28 cellular contexts compared by ENCODE assay signal in the genomic region with DNA sequence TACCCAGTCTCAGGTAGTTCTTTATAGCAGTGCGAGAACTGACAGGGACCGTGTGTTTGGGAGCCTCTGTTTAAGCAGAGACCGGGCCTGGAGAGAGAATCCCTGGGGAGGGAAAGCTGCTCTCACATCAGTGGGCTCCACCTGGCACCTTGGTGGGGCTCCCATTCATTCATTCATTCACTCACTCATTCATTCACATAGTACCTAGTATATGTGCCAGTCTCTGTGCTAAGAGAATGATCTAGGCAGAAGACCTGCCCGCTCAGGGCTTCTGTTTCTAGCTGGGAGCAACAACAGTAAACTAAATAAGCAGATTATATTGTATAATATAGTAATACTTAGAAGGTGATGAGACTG.
"Had no signal": no experiment of that assay in that cellular context is flagged by ENCODE, and none has a peak within 500 bp of the region (broad histone marks: within the 10 kb centered on the region; RNA-seq: fewer than 3 reads in every experiment).

No MANE protein-coding gene starts in this region.

- ATAC-seq: activated CD8-positive, alpha-beta memory T cell treated with anti-CD3 and anti-CD28 coated beads, Interleukin-2, amount 10 ng/mL, durations not matched to agents 7 days and 5 days; activated CD8-positive, alpha-beta T cell treated with anti-CD3 and anti-CD28 coated beads, Interleukin-2, amount 10 ng/mL, durations not matched to agents 7 days and 5 days; mucosa of descending colon; sciatic nerve; upper lobe of right lung; WTC11 had no signal

- H3K9me3 ChIP-seq: esophagus squamous epithelium, left ventricle myocardium inferior, mucosa of descending colon, neutrophil, stomach, thyroid gland, upper lobe of right lung had no signal

- H3K4me1 Mint-ChIP-seq: activated CD8-positive, alpha-beta memory T cell treated with anti-CD3 and anti-CD28 coated beads, Interleukin-2, amount 10 ng/mL, durations not matched to agents 7 days and 5 days; nephron progenitor cell had no signal

- DNase-seq: activated CD4-positive, alpha-beta T cell treated with anti-CD3 and anti-CD28 coated beads for 1 hour; activated CD8-positive, alpha-beta memory T cell treated with anti-CD3 and anti-CD28 coated beads, Interleukin-2, amount 10 ng/mL, durations not matched to agents 7 days and 5 days; activated CD8-positive, alpha-beta T cell treated with anti-CD3 and anti-CD28 coated beads, Interleukin-2, amount 10 ng/mL, durations not matched to agents 7 days and 5 days; activated effector memory CD4-positive, alpha-beta T cell treated with anti-CD3 and anti-CD28 coated beads, Interleukin-2, amount 50 U/mL, for 16 hours; activated naive CD4-positive, alpha-beta T cell treated with anti-CD3 and anti-CD28 coated beads for 36 hours; amniotic stem cell; brain microvascular endothelial cell; dermis blood vessel endothelial cell; effector CD4-positive, alpha-beta T cell; esophagus squamous epithelium; foreskin melanocyte; left ventricle myocardium inferior; mucosa of descending colon; nephron progenitor cell; stimulated activated CD4-positive, alpha-beta T cell treated with anti-CD3 and anti-CD28 coated beads, Interleukin-12 subunit alpha, Interleukin-12 subunit beta, amount 100 ng/mL, for 4 hours; stimulated activated CD4-positive, alpha-beta T cell treated with anti-CD3 and anti-CD28 coated beads, Interleukin-4, amount 100 ng/mL, for 1 hour; stomach; SW 1271; T-helper 2 cell; thyroid gland; upper lobe of right lung had no signal

- H3K36me3 ChIP-seq: brain microvascular endothelial cell, esophagus squamous epithelium, left ventricle myocardium inferior, neutrophil, thyroid gland, upper lobe of right lung had no signal

- H3K27ac Mint-ChIP-seq: activated CD8-positive, alpha-beta memory T cell treated with anti-CD3 and anti-CD28 coated beads, Interleukin-2, amount 10 ng/mL, durations not matched to agents 7 days and 5 days; activated CD8-positive, alpha-beta T cell treated with anti-CD3 and anti-CD28 coated beads, Interleukin-2, amount 10 ng/mL, durations not matched to agents 7 days and 5 days; activated naive CD4-positive, alpha-beta T cell treated with anti-CD3 and anti-CD28 coated beads for 36 hours; WTC11 had no signal

- H3K4me3 ChIP-seq: esophagus squamous epithelium, left ventricle myocardium inferior, lung, mucosa of descending colon, skin epidermis, stomach, thyroid gland, upper lobe of right lung had no signal

- H3K27me3 ChIP-seq: brain microvascular endothelial cell, esophagus squamous epithelium, neutrophil, stomach, thyroid gland, upper lobe of right lung had no signal

- H3K27me3 Mint-ChIP-seq: activated CD8-positive, alpha-beta memory T cell treated with anti-CD3 and anti-CD28 coated beads, Interleukin-2, amount 10 ng/mL, durations not matched to agents 7 days and 5 days; central memory CD8-positive, alpha-beta T cell had no signal

- H3K9me3 Mint-ChIP-seq: central memory CD8-positive, alpha-beta T cell had no signal

- H3K27ac ChIP-seq: brain microvascular endothelial cell, epithelial cell of prostate, esophagus squamous epithelium, left ventricle myocardium inferior, neutrophil, skin epidermis, stomach, thyroid gland, upper lobe of right lung had no signal

- H3K4me3 Mint-ChIP-seq: activated CD8-positive, alpha-beta memory T cell treated with anti-CD3 and anti-CD28 coated beads, Interleukin-2, amount 10 ng/mL, durations not matched to agents 7 days and 5 days; activated CD8-positive, alpha-beta T cell treated with anti-CD3 and anti-CD28 coated beads, Interleukin-2, amount 10 ng/mL, durations not matched to agents 7 days and 5 days; activated naive CD4-positive, alpha-beta T cell treated with anti-CD3 and anti-CD28 coated beads for 36 hours; central memory CD8-positive, alpha-beta T cell; nephron progenitor cell; WTC11 had no signal
